Comparison of ENCODE assay signal across 26 cellular contexts in genomic region chr1:30388386-30388785, GRCh38.
"Had no signal": no experiment of that assay in that cellular context is flagged by ENCODE, and none has a peak within 500 bp of the region (broad histone marks: within the 10 kb centered on the region; RNA-seq: fewer than 3 reads in every experiment).

No MANE protein-coding gene starts in this region.

- DNase-seq: activated CD4-positive, alpha-beta memory T cell treated with anti-CD3 and anti-CD28 coated beads, Interleukin-2, amount 10 ng/mL, durations not matched to agents 7 days and 5 days; activated CD4-positive, alpha-beta T cell treated with anti-CD3 and anti-CD28 coated beads, Interleukin-2, amount 10 ng/mL, durations not matched to agents 7 days and 5 days; activated CD4-positive, CD25-positive, alpha-beta regulatory T cell; activated CD8-positive, alpha-beta memory T cell treated with anti-CD3 and anti-CD28 coated beads, Interleukin-2, amount 50 U/mL, for 4 hours; activated naive CD4-positive, alpha-beta T cell; activated T-cell treated with anti-CD3 and anti-CD28 coated beads, Interleukin-2, amount 50 U/mL, for 72 hours; amygdala; cerebellar nuclear complex; MG63; MV-4-11; NCI-H1092 treated with DMSO at 0.1 percent for 48 hours; NCI-H1417 treated with DMSO at 0.1 percent for 48 hours; NCI-H1694; NCI-H2029 treated with DMSO at 0.1 percent for 48 hours; NCI-H510A treated with DMSO at 0.1 percent for 48 hours; OCI-M1; RPMI8226; T-cell; T-helper 2 cell; T1000 had no signal

- FAIRE-seq: astrocyte had no signal

- ATAC-seq: activated T-cell treated with anti-CD3 and anti-CD28 coated beads, Interleukin-2, amount 50 U/mL, for 72 hours; Panc1; Right ventricle myocardium inferior; T-cell had no signal

- H3K27me3 ChIP-seq: cardiac muscle cell had no signal

- H3K27ac ChIP-seq: cardiac muscle cell, SK-N-MC, VCaP had no signal

- H3K4me3 ChIP-seq: cardiac muscle cell, MG63, SK-N-MC had no signal

- H3K36me3 ChIP-seq: cardiac muscle cell, MG63 had no signal
